Comparison of ENCODE assay signal across 8 cellular contexts in genomic region chr5:72178910-72179815, GRCh38.
DNase-seq lines count a peak whose midpoint lies in the region; ATAC-seq, FAIRE-seq and TF ChIP-seq lines count a peak whose summit lies in the region.

No MANE protein-coding gene starts in this region.

- ATAC-seq in body of pancreas (peak; percentile 77), HG02678 (IDR thresholded peaks at IDR 0.05; ENCODE audit: unreplicated experiment) (no peak), HepG2 (no peak), GM21737 (IDR thresholded peaks at IDR 0.05; ENCODE audit: unreplicated experiment) (no peak), HG03175 (IDR thresholded peaks at IDR 0.05; ENCODE audit: unreplicated experiment) (no peak)

- H3F3A ChIP-seq in smooth muscle cell (ENCODE audit: low read depth): no peaks in the 10 kb centered on the region

- CTCF ChIA-PET in HepG2 (lab: Yijun Ruan, JAX; ENCODE audit: low intra/inter-chr PET ratio, low total read pairs): no interaction called here

- H3K27ac ChIP-seq in body of pancreas: no peak overlapping the region
- peak overlapping the region; percentile 65 for H3K27ac ChIP-seq in smooth muscle cell (ENCODE audit: low read depth)
- H3K27ac ChIP-seq in HepG2 (ENCODE audit: extremely low read length, insufficient read depth, low read length): no peak overlapping the region

- no peak for TF ChIP-seq POLR2A in body of pancreas (IDR thresholded peaks at IDR 0.05)
- no peak for TF ChIP-seq POLR2A in HepG2 (IDR thresholded peaks at IDR 0.05; ENCODE audit: insufficient read depth in 1 of 2, low read depth in 2 of 2, low read length in 2 of 2)

- H3K9me3 ChIP-seq in body of pancreas (no peaks in the 10 kb centered on the region), smooth muscle cell (replicated peaks; ENCODE audit: low read depth) (no peaks in the 10 kb centered on the region), HepG2 (ENCODE audit: low read length) (no peaks in the 10 kb centered on the region)

- FAIRE-seq in HepG2 (lab: Jason Lieb, UNC): no peak

- H3K4me2 ChIP-seq in smooth muscle cell (peak overlapping the region; percentile 8), HepG2 (ENCODE audit: low read depth, low read length) (no peak overlapping the region)

- TF ChIP-seq CTCF in body of pancreas (IDR thresholded peaks at IDR 0.05) (no peak), smooth muscle cell (IDR thresholded peaks at IDR 0.05; ENCODE audit: borderline replicate concordance, insufficient read depth, poor library complexity, severe bottlenecking) (no peak), HepG2 (CRISPR knock-in tag; IDR thresholded peaks at IDR 0.05) (no peak)

- 46 to 47% methylated on average over 21 to 29 of the region's 29 CpGs for WGBS in body of pancreas, 2 donors
- WGBS in smooth muscle cell (ENCODE audit: low lambda C conversion rate): 85% methylated on average over 29 of the region's 29 CpGs
- WGBS in HepG2 (ENCODE audit: low lambda C conversion rate): 77% methylated on average over 24 of the region's 29 CpGs

- TF ChIP-seq RAD21 in HepG2 (CRISPR knock-in tag; IDR thresholded peaks at IDR 0.05): no peak

- POLR2A ChIA-PET in HepG2 (lab: Yijun Ruan, JAX): no interaction called here

- H4K20me1 ChIP-seq in smooth muscle cell (ENCODE audit: low read depth) (peaks cover 62% of the 10 kb centered on the region), HepG2 (ENCODE audit: insufficient read depth, low read length) (no peaks in the 10 kb centered on the region)

- H3K79me2 ChIP-seq in smooth muscle cell (ENCODE audit: low read depth) (peaks cover 75% of the 10 kb centered on the region), HepG2 (ENCODE audit: insufficient read depth, low read length) (no peaks in the 10 kb centered on the region)

- H3K36me3 ChIP-seq in body of pancreas (replicated peaks in 1 of 2; ENCODE audit: insufficient read depth in 1 of 2, low read depth in 2 of 2) (no peaks in the 10 kb centered on the region), smooth muscle cell (ENCODE audit: low read depth) (no peaks in the 10 kb centered on the region), HepG2 (replicated peaks in 1 of 2; ENCODE audit: control insufficient read depth in 1 of 2, insufficient read depth in 2 of 2, low read length in 2 of 2) (no peaks in the 10 kb centered on the region)

- H3K4me1 ChIP-seq in body of pancreas (no peaks in the 10 kb centered on the region), smooth muscle cell (ENCODE audit: low read depth) (peaks cover 45% of the 10 kb centered on the region), HepG2 (ENCODE audit: insufficient read depth, low read length) (no peaks in the 10 kb centered on the region)

- H2AFZ ChIP-seq in smooth muscle cell (ENCODE audit: low read depth): no peak overlapping the region
- H2AFZ ChIP-seq in HepG2 (ENCODE audit: low read length): no peak overlapping the region

- DNase-seq in HCEC 1CT (peak; percentile 91), body of pancreas (peak; percentile 34 to 65 (median 48)), hypothalamus (lab: John Stamatoyannopoulos, UW) (peak in 44 of 51 donors; percentile 18 to 86 (median 52)), smooth muscle cell (lab: John Stamatoyannopoulos, UW; ENCODE audit: unreplicated experiment) (no peak), HepG2 (ENCODE audit: low spot score) (no peak)

- in situ Hi-C loops in HepG2 (cut with HindIII; ENCODE audit: extremely low pct_ligation_motif_present, low pct_unique_long_range_greater_than_20kb): no loop called here

- H3K9ac ChIP-seq in smooth muscle cell (ENCODE audit: low read depth) (no peak overlapping the region), HepG2 (ENCODE audit: insufficient read depth, low read depth, low read length) (no peak overlapping the region)

- H3K27me3 ChIP-seq in body of pancreas (no peaks in the 10 kb centered on the region), smooth muscle cell (ENCODE audit: low read depth) (no peaks in the 10 kb centered on the region), HepG2 (ENCODE audit: control insufficient read depth in 1 of 2, insufficient read depth in 2 of 2, low read length in 2 of 2) (no peaks in the 10 kb centered on the region)

- no TSS peak for BruUV-seq in HepG2 (replicated peaks; lab: Mats Ljungman, UMichigan)

- intact Hi-C loops in body of pancreas (cut with DNase I) (no loop called here), HepG2 (cut with micrococcal nuclease; ENCODE audit: unreplicated experiment) (loop anchor here (5.0 kb wide), 1 partner anchor 508 kb away; no protein-coding TSS in a partner anchor)

- TF ChIP-seq EP300 in HepG2 (IDR thresholded peaks at IDR 0.05; ENCODE audit: low read depth in 2 of 2, low read length in 2 of 2) (no peak), HepG2 (CRISPR knock-in tag; IDR thresholded peaks at IDR 0.05; ENCODE audit: borderline replicate concordance) (no peak)

- H3K4me3 ChIP-seq in body of pancreas (no peak overlapping the region), smooth muscle cell (no peak overlapping the region), HepG2 (replicated peaks in 1 of 3; ENCODE audit: insufficient read depth in 1 of 3, low read depth in 2 of 3, low read length in 3 of 3) (no peak overlapping the region)

TF ChIP-seq in HepG2, 621 proteins besides CTCF, POLR2A, EP300 and RAD21:
- TF ChIP-seq TIGD3 (CRISPR knock-in tag; IDR thresholded peaks at IDR 0.05; ENCODE audit: borderline replicate concordance): no peak
- TF ChIP-seq HBP1 (CRISPR knock-in tag; IDR thresholded peaks at IDR 0.05; ENCODE audit: low read depth): no peak
- TF ChIP-seq SKI (IDR thresholded peaks at IDR 0.05; ENCODE audit: partially characterized antibody): no peak
- TF ChIP-seq ZBTB33 (CRISPR knock-in tag; IDR thresholded peaks at IDR 0.05): no peak
- TF ChIP-seq WIZ (CRISPR knock-in tag; IDR thresholded peaks at IDR 0.05): no peak
- TF ChIP-seq ZNF580 (CRISPR knock-in tag; IDR thresholded peaks at IDR 0.05; ENCODE audit: borderline replicate concordance, low read depth): no peak
- no peak for TF ChIP-seq KDM5B (CRISPR knock-in tag; IDR thresholded peaks at IDR 0.05; ENCODE audit: borderline replicate concordance)
- no peak for TF ChIP-seq ZC3H13 (CRISPR knock-in tag; IDR thresholded peaks at IDR 0.05)
- no peak for TF ChIP-seq LCORL (IDR thresholded peaks at IDR 0.05)
- TF ChIP-seq LCORL (CRISPR knock-in tag; IDR thresholded peaks at IDR 0.05): no peak
- no peak for TF ChIP-seq TAF15 (IDR thresholded peaks at IDR 0.05; ENCODE audit: low read depth, low read length, poor library complexity, severe bottlenecking)
- TF ChIP-seq LBX2 (CRISPR knock-in tag; IDR thresholded peaks at IDR 0.05; ENCODE audit: borderline replicate concordance): no peak
- TF ChIP-seq BRCA1 (CRISPR knock-in tag; IDR thresholded peaks at IDR 0.05): no peak
- no peak for TF ChIP-seq SP5 (CRISPR knock-in tag; IDR thresholded peaks at IDR 0.05; ENCODE audit: borderline replicate concordance, low read depth)

Comparison
In these comparisons a context has a peak if more than half of its experiments do, and no peak if none do; other contexts are left out.
1. DNase-seq: peak in HCEC 1CT (single experiment), body of pancreas (4 of 4) and hypothalamus (44 of 51); none in smooth muscle cell (single experiment) and HepG2 (single experiment).